Comparison of ENCODE assay signal across 8 cellular contexts in the genomic region with DNA sequence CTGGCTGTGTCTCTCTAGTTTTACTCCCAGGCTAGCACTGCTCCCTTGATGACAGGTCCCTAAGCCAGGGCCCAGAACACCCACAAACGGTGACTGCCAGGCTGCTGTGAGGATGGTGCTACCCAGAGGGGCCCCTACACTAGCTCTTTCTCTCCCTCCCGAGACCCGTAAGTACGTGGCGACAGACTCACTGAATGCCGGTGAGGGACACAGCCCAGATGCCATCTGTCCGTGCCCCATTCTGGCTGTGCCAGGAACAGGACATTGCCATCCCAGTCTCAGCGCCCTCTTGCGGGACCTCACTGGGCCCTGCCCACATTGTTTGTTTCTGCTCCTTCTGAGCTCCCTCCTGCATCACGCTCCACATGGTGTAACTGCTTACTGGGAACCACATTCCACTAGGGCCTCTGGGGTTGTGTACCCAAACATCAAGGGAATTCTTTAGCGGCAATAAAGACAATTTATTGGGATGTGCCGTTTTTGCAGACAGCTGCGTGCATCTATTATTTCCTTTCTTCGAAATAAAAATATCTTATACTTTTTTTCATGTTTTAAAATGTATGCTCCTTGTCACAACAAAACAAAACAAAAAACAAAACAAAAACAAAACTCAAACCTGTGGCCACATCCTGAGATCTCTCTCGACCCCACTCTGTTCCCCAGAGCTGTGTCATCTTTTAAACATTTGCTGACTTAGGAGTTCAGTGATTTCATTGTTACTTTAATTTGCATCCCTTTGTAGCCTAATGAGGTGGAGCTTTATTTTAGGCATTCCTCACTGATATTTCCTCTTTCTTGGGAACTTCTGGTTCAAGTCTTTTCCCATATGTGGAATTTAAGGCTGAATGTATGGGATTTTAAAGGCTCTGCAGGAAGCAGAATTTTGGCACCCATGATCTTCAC. TPM values are rescaled to one million over a fixed set of nuclear protein-coding genes. Genes with fewer than 3 reads are reported as not detected.
DNase-seq lines count a peak whose midpoint lies in the region; ATAC-seq and TF ChIP-seq lines count a peak whose summit lies in the region.

No MANE protein-coding gene starts in this region.

- peaks cover 34% of the 10 kb centered on the region for H3K4me1 ChIP-seq in skeletal muscle satellite cell (ENCODE audit: control insufficient read depth, insufficient read depth, low read length)

- H3K9me3 Mint-ChIP-seq in activated T-cell treated with anti-CD3 and anti-CD28 coated beads, Interleukin-2, amount 50 U/mL, for 72 hours = no peaks in the 10 kb centered on the region
- no peaks in the 10 kb centered on the region for H3K9me3 Mint-ChIP-seq in activated T-cell treated with anti-CD3 and anti-CD28 coated beads, Interleukin-2, amount 50 U/mL, for 24 hours

- no peaks in the 10 kb centered on the region for H3K36me3 ChIP-seq in skeletal muscle satellite cell (ENCODE audit: insufficient read depth, low read length)

- H3K27me3 Mint-ChIP-seq in activated T-cell treated with anti-CD3 and anti-CD28 coated beads, Interleukin-2, amount 50 U/mL, for 72 hours (ENCODE audit: low read depth) = peaks cover 13% of the 10 kb centered on the region
- peaks cover 15% of the 10 kb centered on the region for H3K27me3 Mint-ChIP-seq in activated T-cell treated with anti-CD3 and anti-CD28 coated beads, Interleukin-2, amount 50 U/mL, for 24 hours

- no peaks in the 10 kb centered on the region for H3K36me3 Mint-ChIP-seq in activated T-cell treated with anti-CD3 and anti-CD28 coated beads, Interleukin-2, amount 50 U/mL, for 72 hours (ENCODE audit: insufficient read depth in 2 of 2)
- H3K36me3 Mint-ChIP-seq in activated T-cell treated with anti-CD3 and anti-CD28 coated beads, Interleukin-2, amount 50 U/mL, for 24 hours (ENCODE audit: low read depth) = no peaks in the 10 kb centered on the region

- H3K4me3 Mint-ChIP-seq in activated T-cell treated with anti-CD3 and anti-CD28 coated beads, Interleukin-2, amount 50 U/mL, for 72 hours = no peak overlapping the region
- H3K4me3 Mint-ChIP-seq in activated T-cell treated with anti-CD3 and anti-CD28 coated beads, Interleukin-2, amount 50 U/mL, for 24 hours = no peak overlapping the region

- H3K4me3 ChIP-seq in astrocyte of the spinal cord (ENCODE audit: low read depth, low read length) (no peak overlapping the region), skeletal muscle satellite cell (ENCODE audit: low read length) (peak overlapping the region; percentile 12)

- peak overlapping the region; percentile 69 for H3K4me2 ChIP-seq in skeletal muscle satellite cell (ENCODE audit: low read length)

- H3K27me3 ChIP-seq in skeletal muscle satellite cell (ENCODE audit: control insufficient read depth, insufficient read depth, low read length) = no peaks in the 10 kb centered on the region

- H3K9me3 ChIP-seq in skeletal muscle satellite cell (replicated peaks; ENCODE audit: low read length) = no peaks in the 10 kb centered on the region

- H3K27ac Mint-ChIP-seq in activated T-cell treated with anti-CD3 and anti-CD28 coated beads, Interleukin-2, amount 50 U/mL, for 72 hours = no peak overlapping the region
- no peak overlapping the region for H3K27ac Mint-ChIP-seq in activated T-cell treated with anti-CD3 and anti-CD28 coated beads, Interleukin-2, amount 50 U/mL, for 24 hours

- peak; percentile 21 to 32 for DNase-seq in activated T-cell treated with anti-CD3 and anti-CD28 coated beads, Interleukin-2, amount 50 U/mL, for 72 hours
- DNase-seq in activated T-cell treated with anti-CD3 and anti-CD28 coated beads, Interleukin-2, amount 50 U/mL, for 24 hours = no peak
- DNase-seq in NCI-H2171 treated with DMSO at 0.1 percent for 48 hours (lab: John Stamatoyannopoulos, UW) (peak; percentile 66), astrocyte of the spinal cord (ENCODE audit: low read depth, low spot score) (peak; percentile 77), hypothalamus (lab: John Stamatoyannopoulos, UW) (peak in 43 of 51 donors; percentile 3 to 83 (median 58))

- TF ChIP-seq CTCF in astrocyte of the spinal cord (IDR thresholded peaks at IDR 0.05; ENCODE audit: low read depth, low read length) = peak; percentile 81

- peak overlapping the region; percentile 35 for H3K9ac ChIP-seq in skeletal muscle satellite cell (ENCODE audit: low read depth, low read length)

- no peak for ATAC-seq in activated T-cell treated with anti-CD3 and anti-CD28 coated beads, Interleukin-2, amount 50 U/mL, for 72 hours (replicated peaks in 1 of 2)
- ATAC-seq in HG03139 (IDR thresholded peaks at IDR 0.05; ENCODE audit: unreplicated experiment) = no peak
- no peak for ATAC-seq in HG03442 (IDR thresholded peaks at IDR 0.05; ENCODE audit: unreplicated experiment)

- H3K4me1 Mint-ChIP-seq in activated T-cell treated with anti-CD3 and anti-CD28 coated beads, Interleukin-2, amount 50 U/mL, for 72 hours (ENCODE audit: low read depth) = peaks cover 26% of the 10 kb centered on the region
- H3K4me1 Mint-ChIP-seq in activated T-cell treated with anti-CD3 and anti-CD28 coated beads, Interleukin-2, amount 50 U/mL, for 24 hours (ENCODE audit: low read depth) = peaks cover 26% of the 10 kb centered on the region

- in situ Hi-C loops in astrocyte of the spinal cord (cut with HindIII; ENCODE audit: low sequenced_read_pairs) = no loop called here

RNA-seq across cellular contexts. Expression of gene TPCN2, which starts 4.4 kb away (rescaled TPM):
- 10 to 100 TPM; 11.7 to 17.8 TPM for total RNA-seq in activated T-cell treated with anti-CD3 and anti-CD28 coated beads, Interleukin-2, amount 50 U/mL, for 72 hours
- total RNA-seq in skeletal muscle satellite cell (2012; rRNA removed) = 8.7 and 9.1 TPM in 2 replicates

RNA-seq across cellular contexts. Expression of gene MRGPRF, which starts 31.3 kb away (rescaled TPM):
- total RNA-seq in activated T-cell treated with anti-CD3 and anti-CD28 coated beads, Interleukin-2, amount 50 U/mL, for 72 hours = not detected
- 9.6 and 26.9 TPM in 2 replicates for total RNA-seq in skeletal muscle satellite cell (2012; rRNA removed)
